Comparison of ENCODE assay signal across 15 cellular contexts in the genomic region with DNA sequence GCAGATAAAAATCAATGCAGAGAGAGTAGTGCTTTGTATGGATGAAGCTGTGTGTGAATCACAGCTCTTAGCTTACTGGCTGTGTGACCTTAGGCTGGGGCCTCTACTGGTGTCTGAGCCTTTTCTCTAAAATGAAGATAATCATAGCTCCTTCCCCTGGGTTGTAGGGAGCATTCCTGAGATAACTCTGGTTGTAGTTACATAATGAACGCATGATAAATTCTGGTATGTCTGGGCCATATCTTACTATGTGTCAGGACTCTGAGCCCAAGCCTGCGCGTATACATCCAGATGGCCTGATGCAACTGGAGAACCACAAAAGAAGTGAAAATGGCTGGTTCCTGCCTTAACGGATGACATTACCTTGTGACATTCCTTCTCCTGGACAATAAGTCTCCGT. TPM values are rescaled to one million over a fixed set of nuclear protein-coding genes. Genes with fewer than 3 reads are reported as not detected.
DNase-seq lines count a peak whose midpoint lies in the region; TF ChIP-seq lines count a peak whose summit lies in the region.
"Had no signal": no experiment of that assay in that cellular context is flagged by ENCODE, and none has a peak within 500 bp of the region (broad histone marks: within the 10 kb centered on the region; RNA-seq: fewer than 3 reads in every experiment).

No MANE protein-coding gene starts in this region.

- TF ChIP-seq CTCF in brain microvascular endothelial cell (IDR thresholded peaks at IDR 0.05; ENCODE audit: low read depth, low read length, missing control alignments) (no peak), thyroid gland (IDR thresholded peaks at IDR 0.05) (no peak)

- H3K27me3 ChIP-seq in brain microvascular endothelial cell (replicated peaks) (no peaks in the 10 kb centered on the region), thyroid gland (no peaks in the 10 kb centered on the region)

- H3K9me3 ChIP-seq in thyroid gland, result no peaks in the 10 kb centered on the region

- intact Hi-C loops in posterior vena cava (cut with DNase I), result no loop called here
- intact Hi-C loops in thyroid gland (cut with DNase I), result no loop called here

- peaks cover 13 to 15% of the 10 kb centered on the region in 2 donors for H3K4me1 ChIP-seq in thyroid gland

- H3K4me3 ChIP-seq in brain microvascular endothelial cell (ENCODE audit: low read depth, low read length), result no peak overlapping the region
- no peak overlapping the region for H3K4me3 ChIP-seq in thyroid gland (replicated peaks in 1 of 3)

- no peak for TF ChIP-seq POLR2A in thyroid gland (IDR thresholded peaks at IDR 0.05)

- in situ Hi-C loops in brain microvascular endothelial cell (cut with HindIII; ENCODE audit: low pct_ligation_motif_present, low sequenced_read_pairs), result no loop called here

- DNase-seq in EH (ENCODE audit: low read depth) (peak; percentile 34), brain microvascular endothelial cell (peak; percentile 35), iris pigment epithelial cell (ENCODE audit: low read depth) (peak; percentile 14), posterior vena cava (ENCODE audit: low spot score) (peak; percentile 41), medulla oblongata (ENCODE audit: extremely low spot score) (no peak), NCI-H2029 (lab: John Stamatoyannopoulos, UW) (no peak), thyroid gland (no peak)
- DNase-seq: C1 segment of cervical spinal cord; CD4-positive, alpha-beta memory T cell; DMS79; EL; GOT3; H9 had no signal

- H3K36me3 ChIP-seq in brain microvascular endothelial cell (replicated peaks), result no peaks in the 10 kb centered on the region
- H3K36me3 ChIP-seq in thyroid gland, result no peaks in the 10 kb centered on the region

- H3K27ac ChIP-seq in brain microvascular endothelial cell, result no peak overlapping the region
- H3K27ac ChIP-seq in thyroid gland, result no peak overlapping the region

- 93 to 94% methylated on average over 5 of the region's 5 CpGs for WGBS in thyroid gland, 2 donors

RNA-seq across cellular contexts. Expression of a gene that starts 19.5 kb away (rescaled TPM):
- total RNA-seq in posterior vena cava (1 to 10 TPM in 1 of 2 donors, under 1 TPM in 1; 0.24 to 1.1 TPM), thyroid gland (1 to 10 TPM in 3 of 4 donors, under 1 TPM in 1; 0.40 to 3.8 (median 3.2) TPM)
- total RNA-seq: A172; B cell; CD4-positive, alpha-beta memory T cell had no signal

Comparison
In these comparisons a context has a peak if more than half of its experiments do, and no peak if none do; other contexts are left out.
1. DNase-seq: peak in EH (single experiment), brain microvascular endothelial cell (single experiment), iris pigment epithelial cell (single experiment) and posterior vena cava (single experiment); none in medulla oblongata (single experiment), NCI-H2029 (single experiment) and thyroid gland (0 of 2).